10 cellular contexts compared by ENCODE assay signal in the genomic region with DNA sequence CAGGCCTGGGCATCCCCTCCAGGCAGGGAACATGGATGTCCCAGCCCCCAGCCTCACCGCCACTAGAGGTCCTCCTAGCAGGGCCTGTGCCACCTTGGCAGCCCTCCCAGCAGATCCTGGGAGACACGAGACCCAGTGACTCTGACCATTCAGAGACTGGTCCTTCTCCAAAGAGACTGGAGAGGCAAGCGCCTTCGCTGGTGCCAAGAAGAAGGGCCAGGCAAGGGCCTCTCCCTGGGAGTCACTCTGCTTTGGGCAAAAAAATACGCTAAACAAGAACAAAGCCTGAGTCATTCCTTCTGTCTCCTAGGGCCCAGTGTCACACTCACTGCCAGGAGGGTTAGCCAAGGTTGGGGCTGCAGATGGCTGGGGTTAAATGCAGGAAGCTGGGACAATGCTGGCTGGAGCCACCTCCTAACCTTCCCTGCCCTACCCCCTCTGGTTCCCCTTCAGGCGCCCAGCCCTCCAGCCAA. TPM values are rescaled to one million over a fixed set of nuclear protein-coding genes. Genes with fewer than 3 reads are reported as not detected.
DNase-seq lines count a peak whose midpoint lies in the region; ATAC-seq and TF ChIP-seq lines count a peak whose summit lies in the region.
"Had no signal": no experiment of that assay in that cellular context is flagged by ENCODE, and none has a peak within 500 bp of the region (broad histone marks: within the 10 kb centered on the region; RNA-seq: fewer than 3 reads in every experiment).

No MANE protein-coding gene starts in this region.

- ATAC-seq in DND-41 (ENCODE audit: insufficient read depth, low read depth): no peak
- no peak for ATAC-seq in CD4-positive, alpha-beta T cell (ENCODE audit: poor library complexity)
- ATAC-seq in HG02970 (IDR thresholded peaks at IDR 0.05; ENCODE audit: low FRiP score, unreplicated experiment): no peak
- ATAC-seq in GM21528 (IDR thresholded peaks at IDR 0.05; ENCODE audit: low FRiP score, unreplicated experiment): no peak

- no peak overlapping the region for H3K9ac ChIP-seq in DND-41 (ENCODE audit: low read depth, low read length)
- no peak overlapping the region for H3K9ac ChIP-seq in mesendoderm (ENCODE audit: low read length)

- no peaks in the 10 kb centered on the region for H3K27me3 Mint-ChIP-seq in CD4-positive, alpha-beta T cell

- H3K4me2 ChIP-seq in DND-41 (ENCODE audit: insufficient read depth, low read length) (no peak overlapping the region), mesendoderm (ENCODE audit: low read length) (no peak overlapping the region)

- no peaks in the 10 kb centered on the region for H3K4me1 Mint-ChIP-seq in CD4-positive, alpha-beta T cell (ENCODE audit: low read depth)

- H3K56ac ChIP-seq in mesendoderm (ENCODE audit: low read length): no peak overlapping the region

- no peak overlapping the region for H3K4me3 Mint-ChIP-seq in CD4-positive, alpha-beta T cell

- H2AK5ac ChIP-seq in mesendoderm (ENCODE audit: low read length): no peak overlapping the region

- no peak overlapping the region for H3K23ac ChIP-seq in mesendoderm (ENCODE audit: low read length)

- H2BK120ac ChIP-seq in mesendoderm (ENCODE audit: low read depth, low read length): no peak overlapping the region

- no peaks in the 10 kb centered on the region for H3K36me3 Mint-ChIP-seq in CD4-positive, alpha-beta T cell (ENCODE audit: low read depth)

- POLR2A ChIA-PET in CD4-positive, alpha-beta T cell (lab: Charles Lee): no interaction called here

- H3K27ac Mint-ChIP-seq in CD4-positive, alpha-beta T cell: no peak overlapping the region

- H3K79me2 ChIP-seq in DND-41 (ENCODE audit: insufficient read depth, low read length) (no peaks in the 10 kb centered on the region), mesendoderm (ENCODE audit: control insufficient read depth, insufficient read depth, low read length) (no peaks in the 10 kb centered on the region)

- H3K4me1 ChIP-seq in DND-41 (ENCODE audit: insufficient read depth, low read length) (no peaks in the 10 kb centered on the region), mesendoderm (ENCODE audit: control insufficient read depth, low read depth, low read length) (no peaks in the 10 kb centered on the region)

- intact Hi-C loops in CD4-positive, alpha-beta T cell (cut with DNase I, micrococcal nuclease): no loop called here

- H3K9me3 ChIP-seq in DND-41 (ENCODE audit: insufficient read depth, low read length, severe bottlenecking): no peaks in the 10 kb centered on the region
- no peaks in the 10 kb centered on the region for H3K9me3 ChIP-seq in CD4-positive, alpha-beta T cell (ENCODE audit: control insufficient read depth, low read length)

- H3K18ac ChIP-seq in mesendoderm (ENCODE audit: low read length): no peak overlapping the region

- H3K9me3 Mint-ChIP-seq in CD4-positive, alpha-beta T cell: no peaks in the 10 kb centered on the region

- no peak overlapping the region for H4K5ac ChIP-seq in mesendoderm (ENCODE audit: low read length)

- H3K4ac ChIP-seq in mesendoderm (ENCODE audit: low read depth, low read length): no peak overlapping the region

- H3K79me1 ChIP-seq in mesendoderm (ENCODE audit: low read length): no peaks in the 10 kb centered on the region

- WGBS in mesendoderm (ENCODE audit: extremely low coverage, insufficient coverage, low lambda C conversion rate): no CpG with 5 or more reads among the region's 6 CpGs

- no peak overlapping the region for H2BK15ac ChIP-seq in mesendoderm (replicated peaks; ENCODE audit: low read depth)

- no peaks in the 10 kb centered on the region for H4K20me1 ChIP-seq in DND-41 (ENCODE audit: insufficient read depth, low read length)

- H3K36me3 ChIP-seq in DND-41 (ENCODE audit: insufficient read depth, low read length) (no peaks in the 10 kb centered on the region), mesendoderm (ENCODE audit: control insufficient read depth, insufficient read depth, low read length) (no peaks in the 10 kb centered on the region)

- CTCF ChIA-PET in CD4-positive, alpha-beta T cell (lab: Charles Lee): interaction anchor here (1.3 kb wide), 1 partner anchor 31 kb away, joined by 3 read pairs; no protein-coding TSS in a partner anchor

- H3K4me3 ChIP-seq in DND-41 (ENCODE audit: low read depth in 1 of 2, low read length in 2 of 2) (no peak overlapping the region), LNCaP clone FGC (ENCODE audit: low read depth, low read length) (no peak overlapping the region), mesendoderm (ENCODE audit: low read length) (no peak overlapping the region)

- no peak overlapping the region for H4K8ac ChIP-seq in mesendoderm (ENCODE audit: low read depth, low read length)

- H2BK5ac ChIP-seq in mesendoderm (ENCODE audit: low read length): no peak overlapping the region

- H3K27ac ChIP-seq in DND-41 (ENCODE audit: low read length) (no peak overlapping the region), mesendoderm (ENCODE audit: low read depth, low read length) (no peak overlapping the region)
- H3K27ac ChIP-seq in CD4-positive, alpha-beta T cell (ENCODE audit: low read depth, low read length): no peak overlapping the region

- no peak overlapping the region for H2AFZ ChIP-seq in DND-41 (ENCODE audit: low read depth, low read length)

- TF ChIP-seq CTCF in DND-41 (IDR thresholded peaks at IDR 0.05; ENCODE audit: borderline replicate concordance, extremely low read depth, low read length, poor library complexity, severe bottlenecking) (peak; percentile 32), LNCaP clone FGC (IDR thresholded peaks at IDR 0.05; ENCODE audit: control insufficient read depth, extremely low read depth, insufficient read depth) (peak; percentile 22; the same call in 1 of the 2 replicates)
- TF ChIP-seq CTCF in CD4-positive, alpha-beta T cell (IDR thresholded peaks at IDR 0.05): no peak

- DNase-seq in DND-41 (peak; percentile 16), LNCaP clone FGC (ENCODE audit: low read depth) (no peak), dermis microvascular lymphatic vessel endothelial cell (ENCODE audit: low read depth in 2 of 2) (peak; percentile 36 to 63), mesendoderm (peak; percentile 58), HCEC 1CT (no peak)
- no peak for DNase-seq in CD4-positive, alpha-beta T cell
- DNase-seq: amniotic stem cell, SIG-M5 had no signal

- no peaks in the 10 kb centered on the region for H3K27me3 ChIP-seq in DND-41 (ENCODE audit: insufficient read depth, low read length, poor library complexity)
- H3K27me3 ChIP-seq in mesendoderm (ENCODE audit: insufficient read depth, low read length, poor library complexity): no peaks in the 10 kb centered on the region
- H3K27me3 ChIP-seq in CD4-positive, alpha-beta T cell (ENCODE audit: control insufficient read depth, insufficient read depth, low read length): no peaks in the 10 kb centered on the region

RNA-seq across cellular contexts. Expression of a gene that starts 35.3 kb away (rescaled TPM):
- not detected in 2 replicates for total RNA-seq in dermis microvascular lymphatic vessel endothelial cell
- not detected for polyA plus RNA-seq in mesendoderm (2013, experiment 1 of 2)
- not detected for polyA plus RNA-seq in mesendoderm (2013, experiment 2 of 2)
- not detected for total RNA-seq in CD4-positive, alpha-beta T cell

Comparison
In these comparisons a context has a peak if more than half of its experiments do, and no peak if none do; other contexts are left out.
1. DNase-seq: peak in DND-41 (single experiment), dermis microvascular lymphatic vessel endothelial cell (2 of 2) and mesendoderm (single experiment); none in LNCaP clone FGC (single experiment), CD4-positive, alpha-beta T cell (0 of 10) and HCEC 1CT (single experiment).